In the genomic region with DNA sequence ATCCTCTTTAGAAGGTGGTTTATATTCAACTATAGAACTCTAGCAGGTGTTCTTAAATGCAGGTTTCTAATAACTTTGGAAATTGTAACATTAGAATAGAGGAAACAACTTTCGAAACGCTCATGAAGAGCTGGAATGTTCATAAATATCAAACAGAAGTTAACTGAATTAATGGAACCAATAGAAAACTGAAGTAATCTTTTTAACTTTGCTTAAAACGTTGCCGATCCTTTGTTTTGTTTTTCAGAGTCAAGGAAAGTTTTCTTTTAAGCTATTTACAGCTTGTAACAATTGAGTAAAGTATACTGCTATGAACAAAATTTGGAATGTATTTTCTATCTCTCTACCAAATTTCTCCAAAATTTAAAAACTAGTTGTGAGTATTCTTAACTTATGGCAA, we compare ENCODE assay signal across 8 cellular contexts. TPM values are rescaled to one million over a fixed set of nuclear protein-coding genes. Genes with fewer than 3 reads are reported as not detected.
"Had no signal": no experiment of that assay in that cellular context is flagged by ENCODE, and none has a peak within 500 bp of the region (broad histone marks: within the 10 kb centered on the region; RNA-seq: fewer than 3 reads in every experiment).

No MANE protein-coding gene starts in this region.

- H3K9ac ChIP-seq: KMS-11 had no signal

- DNase-seq: IMR-90, KBM-7, KG1 had no signal

- H3K4me2 ChIP-seq: KMS-11 had no signal

- H3K27ac ChIP-seq: HL-60, KMS-11 had no signal

- ATAC-seq: HepG2 had no signal

- FAIRE-seq: HepG2 had no signal

RNA-seq across cellular contexts. Expression of a gene that starts 19.0 kb away (rescaled TPM):
- total RNA-seq: HT1080 had no signal
- polyA plus RNA-seq: IgD-negative memory B cell had no signal

RNA-seq across cellular contexts. Expression of a gene that starts 41.7 kb away (rescaled TPM):
- polyA plus RNA-seq: IgD-negative memory B cell had no signal

RNA-seq across cellular contexts. Expression of a gene that starts 53.3 kb away (rescaled TPM):
- polyA plus RNA-seq: IgD-negative memory B cell had no signal
